Comparison of ENCODE assay signal across 33 cellular contexts in the genomic region with DNA sequence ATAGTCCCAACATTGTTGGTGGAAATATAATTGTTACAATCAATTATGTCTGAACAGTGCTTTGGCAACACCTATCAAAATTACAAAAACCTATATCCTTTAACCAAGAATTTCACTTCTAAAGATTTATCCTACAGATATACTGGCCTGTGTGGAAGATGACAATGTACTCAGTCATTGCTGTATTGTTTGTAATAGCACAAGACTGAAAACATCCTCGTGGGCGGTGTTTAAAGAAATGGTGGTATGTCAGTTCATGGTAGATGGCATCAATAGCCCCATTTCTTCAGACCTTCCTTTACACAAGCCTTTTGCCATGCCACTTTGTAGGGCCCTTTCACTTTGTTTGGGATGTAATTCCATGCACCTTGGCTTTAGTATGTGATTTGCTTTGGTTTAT. TPM values are rescaled to one million over a fixed set of nuclear protein-coding genes. Genes with fewer than 3 reads are reported as not detected.
"Had no signal": no experiment of that assay in that cellular context is flagged by ENCODE, and none has a peak within 500 bp of the region (broad histone marks: within the 10 kb centered on the region; RNA-seq: fewer than 3 reads in every experiment).

No MANE protein-coding gene starts in this region.

- H3K4me3 ChIP-seq: Peyer's patch, SJSA1 had no signal

- H3K36me3 ChIP-seq: Peyer's patch, SJSA1, WERI-Rb-1 had no signal

- ATAC-seq: activated CD8-positive, alpha-beta memory T cell treated with anti-CD3 and anti-CD28 coated beads, Interleukin-2, amount 10 ng/mL, durations not matched to agents 7 days and 5 days; activated naive CD8-positive, alpha-beta T cell treated with anti-CD3 and anti-CD28 coated beads, Interleukin-2, amount 50 U/mL, for 24 hours; SK-N-SH treated with all-trans-retinoic acid at 6 μM for 48 hours; T-cell had no signal

- DNase-seq: activated CD4-positive, alpha-beta memory T cell treated with anti-CD3 and anti-CD28 coated beads, Interleukin-2, amount 10 ng/mL, durations not matched to agents 7 days and 5 days; activated CD4-positive, alpha-beta T cell treated with anti-CD3 and anti-CD28 coated beads for 1 hour; activated CD4-positive, alpha-beta T cell treated with anti-CD3 and anti-CD28 coated beads for 48 hours; activated CD4-positive, CD25-positive, alpha-beta regulatory T cell; activated CD8-positive, alpha-beta memory T cell treated with anti-CD3 and anti-CD28 coated beads for 24 hours; activated CD8-positive, alpha-beta memory T cell treated with anti-CD3 and anti-CD28 coated beads, Interleukin-2, amount 10 ng/mL, durations not matched to agents 7 days and 5 days; activated CD8-positive, alpha-beta memory T cell treated with anti-CD3 and anti-CD28 coated beads, Interleukin-2, amount 50 U/mL, for 48 hours; activated effector memory CD4-positive, alpha-beta T cell treated with Interleukin-2 at 50 U/mL for 16 hours; activated naive CD4-positive, alpha-beta T cell treated with anti-CD3 and anti-CD28 coated beads, Interleukin-2, amount 10 ng/mL, durations not matched to agents 7 days and 5 days; activated naive CD8-positive, alpha-beta T cell treated with anti-CD3 and anti-CD28 coated beads, Interleukin-2, amount 50 U/mL, for 24 hours; activated T-cell treated with anti-CD3 and anti-CD28 coated beads, Interleukin-2, amount 50 U/mL, for 48 hours; anterior cingulate cortex; central memory CD4-positive, alpha-beta T cell; Karpas-422; NCI-H1105; NCI-H1417 treated with DMSO at 0.1 percent for 48 hours; NCI-H187 treated with DMSO at 0.1 percent for 48 hours; NCI-H2081; NCI-H2171 treated with DMSO at 0.1 percent for 48 hours; NCI-H2227 treated with DMSO at 0.1 percent for 48 hours; NCI-H446; NCI-H510A treated with DMSO at 0.1 percent for 48 hours; NCI-H526 treated with DMSO at 0.1 percent for 48 hours; NCI-H774; Peyer's patch; RPMI8226; SHP77 treated with DMSO at 0.1 percent for 48 hours; T-cell; T-helper 2 cell; T-helper 9 cell; WERI-Rb-1 had no signal

- H3K27me3 ChIP-seq: Peyer's patch, SJSA1 had no signal

- H3K27ac ChIP-seq: Peyer's patch, SJSA1, WERI-Rb-1 had no signal

- H3K9me3 ChIP-seq: Peyer's patch, SJSA1 had no signal

- H3K4me1 ChIP-seq: Peyer's patch, SJSA1 had no signal

RNA-seq across cellular contexts. Expression of gene TPBG, which starts 9.8 kb away (rescaled TPM):
- total RNA-seq: activated CD8-positive, alpha-beta memory T cell treated with anti-CD3 and anti-CD28 coated beads, Interleukin-2, amount 10 ng/mL, durations not matched to agents 7 days and 5 days had no signal
